ENCODE assay signal across 1 cellular context in genomic region chr7:138431517-138431916, GRCh38.
TF ChIP-seq lines count a peak whose summit lies in the region.

No MANE protein-coding gene starts in this region.

TF ChIP-seq in K562, 482 proteins besides CTCF, POLR2A, EP300 and RAD21 (continued from another document and continues in another):
- no peak for TF ChIP-seq CHD7 (IDR thresholded peaks at IDR 0.05; ENCODE audit: low read depth, low read length)
- TF ChIP-seq SMAD1 (IDR thresholded peaks at IDR 0.05; ENCODE audit: low read depth, low read length, partially characterized antibody) = no peak
- no peak for TF ChIP-seq ZNF311 (CRISPR knock-in tag; IDR thresholded peaks at IDR 0.05)
- no peak for TF ChIP-seq SREBF2 (CRISPR knock-in tag; IDR thresholded peaks at IDR 0.05)
- no peak for TF ChIP-seq SNRNP70 (optimal IDR thresholded peaks at IDR 0.05; ENCODE audit: low read depth, low read length)
- TF ChIP-seq KAT8 (IDR thresholded peaks at IDR 0.05; ENCODE audit: low read depth) = no peak
- TF ChIP-seq CEBPB (tag; IDR thresholded peaks at IDR 0.05) = peak; percentile 41
- TF ChIP-seq PKNOX1 (IDR thresholded peaks at IDR 0.05) = no peak
- no peak for TF ChIP-seq SP2 (IDR thresholded peaks at IDR 0.05; ENCODE audit: extremely low read depth, low read depth, low read length, poor library complexity, severe bottlenecking)
- TF ChIP-seq ZNF354B (CRISPR knock-in tag; IDR thresholded peaks at IDR 0.05) = no peak
- TF ChIP-seq PTTG1 (tag; IDR thresholded peaks at IDR 0.05; ENCODE audit: low read depth) = peak; percentile 68; the same call in 1 of the 2 replicates
- TF ChIP-seq MYC (IDR thresholded peaks at IDR 0.05; ENCODE audit: low read depth, low read length) = no peak
- TF ChIP-seq MYC (CRISPR knock-in tag; IDR thresholded peaks at IDR 0.05; ENCODE audit: borderline replicate concordance, low read depth) = no peak
- TF ChIP-seq SMARCA5 (IDR thresholded peaks at IDR 0.05) = no peak
- TF ChIP-seq FOXA3 (CRISPR knock-in tag; conservative IDR thresholded peaks at IDR 0.05 in 1 of 2, IDR thresholded peaks at IDR 0.05 in 1 of 2) = no peak
- TF ChIP-seq MTA3 (IDR thresholded peaks at IDR 0.05; ENCODE audit: borderline replicate concordance) = no peak
- no peak for TF ChIP-seq ATF3 (IDR thresholded peaks at IDR 0.05)
- no peak for TF ChIP-seq ATF3 (CRISPR knock-in tag; conservative IDR thresholded peaks at IDR 0.05)
- TF ChIP-seq HCFC1 (IDR thresholded peaks at IDR 0.05; ENCODE audit: low read depth, low read length) = no peak
- TF ChIP-seq BMI1 (IDR thresholded peaks at IDR 0.05; ENCODE audit: low read length) = no peak
- TF ChIP-seq ELK3 (CRISPR knock-in tag; IDR thresholded peaks at IDR 0.05) = no peak
- TF ChIP-seq SMC3 (conservative IDR thresholded peaks at IDR 0.05; ENCODE audit: insufficient read depth, low read depth, low read length) = no peak
- no peak for TF ChIP-seq ASH1L (IDR thresholded peaks at IDR 0.05; ENCODE audit: borderline replicate concordance, low read depth, partially characterized antibody)
- TF ChIP-seq HNRNPL (IDR thresholded peaks at IDR 0.05; ENCODE audit: low read depth, low read length) = no peak
- no peak for TF ChIP-seq FUS (optimal IDR thresholded peaks at IDR 0.05; ENCODE audit: low read depth, low read length)
- TF ChIP-seq EGR1 (conservative IDR thresholded peaks at IDR 0.05) = no peak
- no peak for TF ChIP-seq NR2C2 (CRISPR knock-in tag; IDR thresholded peaks at IDR 0.05)
- TF ChIP-seq NR2C2 (tag; IDR thresholded peaks at IDR 0.05) = no peak
- no peak for TF ChIP-seq NFE2 (IDR thresholded peaks at IDR 0.05; ENCODE audit: low read depth)
- TF ChIP-seq TAF7 (tag; IDR thresholded peaks at IDR 0.05) = no peak
- TF ChIP-seq STAG1 (CRISPR knock-in tag; IDR thresholded peaks at IDR 0.05; ENCODE audit: borderline replicate concordance) = no peak
- no peak for TF ChIP-seq SPI1 (IDR thresholded peaks at IDR 0.05; ENCODE audit: borderline replicate concordance, low read depth, low read length)
- TF ChIP-seq RUNX1 (IDR thresholded peaks at IDR 0.05; ENCODE audit: low read depth) = no peak
- TF ChIP-seq PHB (CRISPR knock-in tag; IDR thresholded peaks at IDR 0.05) = no peak
- TF ChIP-seq CGGBP1 (CRISPR knock-in tag; IDR thresholded peaks at IDR 0.05) = no peak
- no peak for TF ChIP-seq RHOXF2B (CRISPR knock-in tag; conservative IDR thresholded peaks at IDR 0.05)
- TF ChIP-seq KLF6 (CRISPR knock-in tag; IDR thresholded peaks at IDR 0.05; ENCODE audit: borderline replicate concordance) = 0 out of 2 replicates have a peak, but pooled peaks have one; percentile 20
- TF ChIP-seq ZNF780A (CRISPR knock-in tag; IDR thresholded peaks at IDR 0.05) = peak; percentile 78; the same call in 1 of the 2 replicates
- no peak for TF ChIP-seq ZKSCAN8 (CRISPR knock-in tag; IDR thresholded peaks at IDR 0.05)
- no peak for TF ChIP-seq ARID3A (IDR thresholded peaks at IDR 0.05; ENCODE audit: borderline replicate concordance, low read depth, low read length)
- no peak for TF ChIP-seq RBBP5 (IDR thresholded peaks at IDR 0.05; ENCODE audit: borderline replicate concordance, insufficient read depth, low read length, poor library complexity, severe bottlenecking)
- TF ChIP-seq ZNF408 (CRISPR knock-in tag; IDR thresholded peaks at IDR 0.05; ENCODE audit: low read depth) = no peak
- no peak for TF ChIP-seq ELK1 (CRISPR knock-in tag; IDR thresholded peaks at IDR 0.05)
- no peak for TF ChIP-seq NEUROD1 (IDR thresholded peaks at IDR 0.05; ENCODE audit: borderline replicate concordance, low read depth, low read length, partially characterized antibody)
- TF ChIP-seq CEBPG (CRISPR knock-in tag; IDR thresholded peaks at IDR 0.05) = peak; percentile 6; the same call in 1 of the 2 replicates
- no peak for TF ChIP-seq CEBPG (tag; conservative IDR thresholded peaks at IDR 0.05 in 1 of 2, IDR thresholded peaks at IDR 0.05 in 1 of 2)
- no peak for TF ChIP-seq SMAD2 (IDR thresholded peaks at IDR 0.05; ENCODE audit: low read depth, low read length)
- no peak for TF ChIP-seq ARNT (IDR thresholded peaks at IDR 0.05)
- no peak for TF ChIP-seq RNF2 (IDR thresholded peaks at IDR 0.05)
- no peak for TF ChIP-seq MEF2A (IDR thresholded peaks at IDR 0.05; ENCODE audit: control insufficient read depth, low read depth, low read length)
- no peak for TF ChIP-seq FOSL1 (tag; conservative IDR thresholded peaks at IDR 0.05)
